ENCODE assay signal across 23 cellular contexts in genomic region chr2:166074430-166074829, GRCh38. TPM values are rescaled to one million over a fixed set of nuclear protein-coding genes. Genes with fewer than 3 reads are reported as not detected.
"Had no signal": no experiment of that assay in that cellular context is flagged by ENCODE, and none has a peak within 500 bp of the region (broad histone marks: within the 10 kb centered on the region; RNA-seq: fewer than 3 reads in every experiment).

No MANE protein-coding gene starts in this region.

- H3K27ac Mint-ChIP-seq: activated CD4-positive, alpha-beta T cell treated with anti-CD3 and anti-CD28 coated beads, Interleukin-2, amount 10 ng/mL, durations not matched to agents 24 days and 14 days; activated naive CD8-positive, alpha-beta T cell treated with anti-CD3 and anti-CD28 coated beads, Interleukin-2, amount 10 ng/mL, durations not matched to agents 7 days and 5 days; activated T-helper 1 cell treated with anti-CD3 and anti-CD28 coated beads, Interleukin-12 subunit alpha, Interleukin-12 subunit beta, Interleukin-2, Interleukin-4 antibody, amounts not matched to agents 30 ng/mL and 10 ng/mL and 1 ng/mL, durations not matched to agents 14 hours and 24 hours and 36 hours; brain had no signal

- H3K4me1 Mint-ChIP-seq: activated CD4-positive, alpha-beta T cell treated with anti-CD3 and anti-CD28 coated beads, Interleukin-2, amount 10 ng/mL, durations not matched to agents 24 days and 14 days; activated naive CD8-positive, alpha-beta T cell treated with anti-CD3 and anti-CD28 coated beads, Interleukin-2, amount 10 ng/mL, durations not matched to agents 7 days and 5 days; brain had no signal

- H3K4me3 Mint-ChIP-seq: activated CD4-positive, alpha-beta T cell treated with anti-CD3 and anti-CD28 coated beads, Interleukin-2, amount 10 ng/mL, durations not matched to agents 24 days and 14 days; activated naive CD8-positive, alpha-beta T cell treated with anti-CD3 and anti-CD28 coated beads, Interleukin-2, amount 10 ng/mL, durations not matched to agents 7 days and 5 days; activated T-helper 1 cell treated with anti-CD3 and anti-CD28 coated beads, Interleukin-12 subunit alpha, Interleukin-12 subunit beta, Interleukin-2, Interleukin-4 antibody, amounts not matched to agents 30 ng/mL and 10 ng/mL and 1 ng/mL, durations not matched to agents 14 hours and 24 hours and 36 hours; brain had no signal

- H3K9me3 Mint-ChIP-seq: activated CD4-positive, alpha-beta T cell treated with anti-CD3 and anti-CD28 coated beads, Interleukin-2, amount 10 ng/mL, durations not matched to agents 24 days and 14 days; activated naive CD8-positive, alpha-beta T cell treated with anti-CD3 and anti-CD28 coated beads, Interleukin-2, amount 10 ng/mL, durations not matched to agents 7 days and 5 days; activated T-helper 1 cell treated with anti-CD3 and anti-CD28 coated beads, Interleukin-12 subunit alpha, Interleukin-12 subunit beta, Interleukin-2, Interleukin-4 antibody, amounts not matched to agents 30 ng/mL and 10 ng/mL and 1 ng/mL, durations not matched to agents 14 hours and 24 hours and 36 hours had no signal

- H3K36me3 Mint-ChIP-seq: activated naive CD8-positive, alpha-beta T cell treated with anti-CD3 and anti-CD28 coated beads, Interleukin-2, amount 10 ng/mL, durations not matched to agents 7 days and 5 days had no signal

- ATAC-seq: right cardiac atrium had no signal

- DNase-seq: activated CD4-positive, alpha-beta T cell treated with anti-CD3 and anti-CD28 coated beads, Interleukin-2, amount 10 ng/mL, durations not matched to agents 24 days and 14 days; activated CD4-positive, CD25-positive, alpha-beta regulatory T cell; activated CD8-positive, alpha-beta memory T cell treated with anti-CD3 and anti-CD28 coated beads for 24 hours; activated naive CD4-positive, alpha-beta T cell; activated naive CD8-positive, alpha-beta T cell treated with anti-CD3 and anti-CD28 coated beads, Interleukin-2, amount 10 ng/mL, durations not matched to agents 7 days and 5 days; central memory CD4-positive, alpha-beta T cell; cortex of kidney; effector CD4-positive, alpha-beta T cell; islet precursor cell; midbrain; right cardiac atrium; stimulated activated CD4-positive, alpha-beta T cell treated with anti-CD3 and anti-CD28 coated beads, Interleukin-15, amount 100 ng/mL, for 24 hours; stimulated activated CD4-positive, alpha-beta T cell treated with anti-CD3 and anti-CD28 coated beads, Interleukin-4, amount 100 ng/mL, for 1 hour; stimulated activated naive CD4-positive, alpha-beta T cell; tibial artery had no signal

- H3K27me3 Mint-ChIP-seq: brain had no signal

RNA-seq across cellular contexts. Expression of gene SCN1A, which starts 53.4 kb away (rescaled TPM):
- total RNA-seq: activated CD4-positive, alpha-beta T cell treated with anti-CD3 and anti-CD28 coated beads, Interleukin-2, amount 10 ng/mL, durations not matched to agents 24 days and 14 days; activated naive CD8-positive, alpha-beta T cell treated with anti-CD3 and anti-CD28 coated beads, Interleukin-2, amount 10 ng/mL, durations not matched to agents 7 days and 5 days; activated T-helper 1 cell treated with anti-CD3 and anti-CD28 coated beads, Interleukin-12 subunit alpha, Interleukin-12 subunit beta, Interleukin-2, Interleukin-4 antibody, amounts not matched to agents 30 ng/mL and 10 ng/mL and 1 ng/mL, durations not matched to agents 14 hours and 24 hours and 36 hours; fibroblast of villous mesenchyme; glomerular endothelial cell; lung microvascular endothelial cell; myocyte; subcutaneous adipose tissue; vagina had no signal
